23 cellular contexts compared by ENCODE assay signal in the genomic region with DNA sequence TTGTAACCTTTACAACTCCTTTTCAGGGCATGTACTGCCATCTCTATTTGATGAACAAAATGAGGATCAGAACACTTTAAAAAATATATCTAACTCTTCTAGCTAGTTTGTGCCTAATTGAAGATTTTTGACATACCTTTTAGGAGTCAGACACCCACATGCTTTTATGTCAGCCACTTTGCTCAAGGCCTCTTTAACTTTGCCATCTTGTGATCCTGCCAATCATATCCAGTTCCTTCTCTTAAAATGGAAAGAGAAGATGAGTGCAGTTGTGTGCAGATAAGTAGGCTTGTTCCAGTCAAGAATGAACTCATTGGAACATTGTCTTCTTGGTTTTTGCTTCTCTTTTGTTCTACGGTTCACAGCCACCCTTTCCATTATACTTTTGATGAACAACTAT.
"Had no signal": no experiment of that assay in that cellular context is flagged by ENCODE, and none has a peak within 500 bp of the region (broad histone marks: within the 10 kb centered on the region; RNA-seq: fewer than 3 reads in every experiment).

No MANE protein-coding gene starts in this region.

- H3K27ac ChIP-seq: colonic mucosa, coronary artery, dorsolateral prefrontal cortex, epithelial cell of prostate, esophagus muscularis mucosa, esophagus squamous epithelium, foreskin keratinocyte, gastrocnemius medialis, gastroesophageal sphincter, heart left ventricle, heart right ventricle had no signal

- ATAC-seq: effector memory CD8-positive, alpha-beta T cell; esophagus mucosa; foreskin keratinocyte; gastrocnemius medialis; gastroesophageal sphincter; heart left ventricle; heart right ventricle had no signal

- H3K4me1 ChIP-seq: colonic mucosa, esophagus muscularis mucosa, esophagus squamous epithelium, foreskin keratinocyte, gastrocnemius medialis, gastroesophageal sphincter, heart left ventricle, heart right ventricle had no signal

- DNase-seq: colonic mucosa; cortex of kidney; dermis blood vessel endothelial cell; dorsolateral prefrontal cortex; effector CD4-positive, alpha-beta T cell; effector CD8-positive, alpha-beta T cell; effector memory CD4-positive, alpha-beta T cell; effector memory CD8-positive, alpha-beta T cell; endodermal cell; erythroblast; esophagus squamous epithelium; foreskin fibroblast; foreskin keratinocyte; foreskin melanocyte; gastrocnemius medialis; glutamatergic neuron; heart left ventricle; heart right ventricle had no signal

- H3K36me3 ChIP-seq: colonic mucosa, esophagus muscularis mucosa, esophagus squamous epithelium, gastrocnemius medialis, gastroesophageal sphincter, heart left ventricle, heart right ventricle had no signal

- H3K27me3 ChIP-seq: colonic mucosa, dorsolateral prefrontal cortex, esophagus muscularis mucosa, esophagus squamous epithelium, foreskin keratinocyte, gastrocnemius medialis, gastroesophageal sphincter, heart left ventricle had no signal

- H3K9me3 ChIP-seq: colonic mucosa, esophagus muscularis mucosa, esophagus squamous epithelium, gastrocnemius medialis, gastroesophageal sphincter, heart left ventricle, heart right ventricle had no signal

- H3K4me3 ChIP-seq: colonic mucosa, coronary artery, dorsolateral prefrontal cortex, esophagus muscularis mucosa, esophagus squamous epithelium, gastrocnemius medialis, gastroesophageal sphincter, heart left ventricle, heart right ventricle had no signal
